In the genomic region with DNA sequence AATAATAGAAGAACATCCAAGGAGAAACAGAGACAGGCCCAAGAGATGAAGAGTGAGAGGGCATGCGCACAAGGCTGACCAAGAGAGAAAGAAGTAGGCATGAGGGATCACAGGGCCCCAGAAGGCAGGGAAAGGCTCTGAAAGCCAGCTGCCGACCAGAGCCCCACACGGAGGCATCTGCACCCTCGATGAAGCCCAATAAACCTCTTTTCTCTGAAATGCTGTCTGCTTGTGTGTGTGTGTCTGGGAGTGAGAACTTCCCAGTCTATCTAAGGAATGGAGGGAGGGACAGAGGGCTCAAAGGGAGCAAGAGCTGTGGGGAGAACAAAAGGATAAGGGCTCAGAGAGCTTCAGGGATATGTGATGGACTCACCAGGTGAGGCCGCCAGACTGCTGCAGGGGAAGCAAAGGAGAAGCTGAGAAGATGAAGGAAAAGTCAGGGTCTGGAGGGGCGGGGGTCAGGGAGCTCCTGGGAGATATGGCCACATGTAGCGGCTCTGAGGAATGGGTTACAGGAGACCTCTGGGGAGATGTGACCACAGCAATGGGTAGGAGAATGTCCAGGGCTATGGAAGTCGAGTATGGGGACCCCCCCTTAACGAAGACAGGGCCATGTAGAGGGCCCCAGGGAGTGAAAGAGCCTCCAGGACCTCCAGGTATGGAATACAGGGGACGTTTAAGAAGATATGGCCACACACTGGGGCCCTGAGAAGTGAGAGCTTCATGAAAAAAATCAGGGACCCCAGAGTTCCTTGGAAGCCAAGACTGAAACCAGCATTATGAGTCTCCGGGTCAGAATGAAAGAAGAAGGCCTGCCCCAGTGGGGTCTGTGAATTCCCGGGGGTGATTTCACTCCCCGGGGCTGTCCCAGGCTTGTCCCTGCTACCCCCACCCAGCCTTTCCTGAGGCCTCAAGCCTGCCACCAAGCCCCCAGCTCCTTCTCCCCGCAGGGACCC, we compare ENCODE assay signal across 1 cellular context.
TF ChIP-seq lines count a peak whose summit lies in the region.

No MANE protein-coding gene starts in this region.

TF ChIP-seq in HepG2, 621 proteins besides CTCF, POLR2A, EP300 and RAD21:
- peak; percentile 7; the same call in 1 of the 2 replicates for TF ChIP-seq STAG1 (CRISPR knock-in tag; IDR thresholded peaks at IDR 0.05)
- TF ChIP-seq, protein P1, sequence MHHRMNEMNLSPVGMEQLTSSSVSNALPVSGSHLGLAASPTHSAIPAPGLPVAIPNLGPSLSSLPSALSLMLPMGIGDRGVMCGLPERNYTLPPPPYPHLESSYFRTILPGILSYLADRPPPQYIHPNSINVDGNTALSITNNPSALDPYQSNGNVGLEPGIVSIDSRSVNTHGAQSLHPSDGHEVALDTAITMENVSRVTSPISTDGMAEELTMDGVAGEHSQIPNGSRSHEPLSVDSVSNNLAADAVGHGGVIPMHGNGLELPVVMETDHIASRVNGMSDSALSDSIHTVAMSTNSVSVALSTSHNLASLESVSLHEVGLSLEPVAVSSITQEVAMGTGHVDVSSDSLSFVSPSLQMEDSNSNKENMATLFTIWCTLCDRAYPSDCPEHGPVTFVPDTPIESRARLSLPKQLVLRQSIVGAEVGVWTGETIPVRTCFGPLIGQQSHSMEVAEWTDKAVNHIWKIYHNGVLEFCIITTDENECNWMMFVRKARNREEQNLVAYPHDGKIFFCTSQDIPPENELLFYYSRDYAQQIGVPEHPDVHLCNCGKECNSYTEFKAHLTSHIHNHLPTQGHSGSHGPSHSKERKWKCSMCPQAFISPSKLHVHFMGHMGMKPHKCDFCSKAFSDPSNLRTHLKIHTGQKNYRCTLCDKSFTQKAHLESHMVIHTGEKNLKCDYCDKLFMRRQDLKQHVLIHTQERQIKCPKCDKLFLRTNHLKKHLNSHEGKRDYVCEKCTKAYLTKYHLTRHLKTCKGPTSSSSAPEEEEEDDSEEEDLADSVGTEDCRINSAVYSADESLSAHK (CRISPR knock-in tag; IDR thresholded peaks at IDR 0.05; ENCODE audit: borderline replicate concordance): no peak
- no peak for TF ChIP-seq MED8 (CRISPR knock-in tag; IDR thresholded peaks at IDR 0.05; ENCODE audit: insufficient replicate concordance)
TF ChIP-seq in HepG2: peak in this region for 1.
